ENCODE assay signal across 8 cellular contexts in genomic region chr12:89461649-89462612, GRCh38.
DNase-seq lines count a peak whose midpoint lies in the region; ATAC-seq, FAIRE-seq and TF ChIP-seq lines count a peak whose summit lies in the region.

No MANE protein-coding gene starts in this region.

- H3K9ac ChIP-seq in keratinocyte (ENCODE audit: control insufficient read depth, extremely low read depth, insufficient read depth, low read length): no peak overlapping the region

- H3K79me2 ChIP-seq in keratinocyte (ENCODE audit: control insufficient read depth, insufficient read depth, low read length): no peaks in the 10 kb centered on the region

- H3K27me3 Mint-ChIP-seq in stimulated activated naive CD8-positive, alpha-beta T cell treated with anti-CD3 and anti-CD28 coated beads, Interleukin-15, amount 100 ng/mL, for 72 hours: no peaks in the 10 kb centered on the region

- peak overlapping the region; percentile 32 for H3K27ac ChIP-seq in keratinocyte (ENCODE audit: control insufficient read depth, insufficient read depth, low read length)

- H3K27me3 ChIP-seq in keratinocyte (ENCODE audit: control insufficient read depth, extremely low read depth, insufficient read depth, low read length): no peaks in the 10 kb centered on the region

- DNase-seq in HTR-8/SVneo (ENCODE audit: insufficient read length, low spot score) (peak; percentile 41), NOMO-1 treated with DMSO at 0.1 percent for 48 hours (lab: John Stamatoyannopoulos, UW; ENCODE audit: unreplicated experiment) (peak; percentile 86), brain pericyte (ENCODE audit: low read depth, low spot score) (peak; percentile 46), keratinocyte (ENCODE audit: low read depth, low spot score) (no peak)
- no peak for DNase-seq in stimulated activated naive CD8-positive, alpha-beta T cell treated with anti-CD3 and anti-CD28 coated beads, Interleukin-15, amount 100 ng/mL, for 72 hours
- no peak for DNase-seq in activated CD8-positive, alpha-beta memory T cell treated with anti-CD3 and anti-CD28 coated beads for 24 hours

- peak overlapping the region; percentile 57 to 70 for H3K4me3 Mint-ChIP-seq in stimulated activated naive CD8-positive, alpha-beta T cell treated with anti-CD3 and anti-CD28 coated beads, Interleukin-15, amount 100 ng/mL, for 72 hours

- peaks cover 13% of the 10 kb centered on the region for H3K4me1 ChIP-seq in keratinocyte (ENCODE audit: control insufficient read depth, extremely low read depth, insufficient read depth, low read length)

- peaks cover 0 to 3% of the 10 kb centered on the region in 2 experiments for H3K36me3 ChIP-seq in keratinocyte (ENCODE audit: control insufficient read depth in 2 of 2, extremely low read depth in 1 of 2, insufficient read depth in 2 of 2, low read length in 2 of 2)

- H4K20me1 ChIP-seq in keratinocyte (ENCODE audit: control insufficient read depth, extremely low read depth, insufficient read depth, low read length): no peaks in the 10 kb centered on the region

- H3K4me3 ChIP-seq in keratinocyte (ENCODE audit: control insufficient read depth in 2 of 3, extremely low read depth in 1 of 3, insufficient read depth in 2 of 3, low read depth in 1 of 3, low read length in 3 of 3): no peak overlapping the region

- H3K4me1 Mint-ChIP-seq in stimulated activated naive CD8-positive, alpha-beta T cell treated with anti-CD3 and anti-CD28 coated beads, Interleukin-15, amount 100 ng/mL, for 72 hours: peaks cover 32% of the 10 kb centered on the region

- dilution Hi-C loops in keratinocyte (cut with MboI; ENCODE audit: extremely low pct_ligation_motif_present, low sequenced_read_pairs): loop anchor here (25.0 kb wide), 1 partner anchor 400 kb away; no protein-coding TSS in a partner anchor

- no peaks in the 10 kb centered on the region for H3K9me3 ChIP-seq in keratinocyte (ENCODE audit: control insufficient read depth, low read depth, low read length)

- no peak overlapping the region for H2AFZ ChIP-seq in keratinocyte (ENCODE audit: control insufficient read depth, low read length)

- H3K27ac Mint-ChIP-seq in stimulated activated naive CD8-positive, alpha-beta T cell treated with anti-CD3 and anti-CD28 coated beads, Interleukin-15, amount 100 ng/mL, for 72 hours: peak overlapping the region; percentile 76 to 89

- peak in 2 of 3 experiments; percentile 23 to 52 for TF ChIP-seq CTCF in keratinocyte (optimal IDR thresholded peaks at IDR 0.05 in 1 of 3, IDR thresholded peaks at IDR 0.05 in 1 of 3, conservative IDR thresholded peaks at IDR 0.05 in 1 of 3; ENCODE audit: extremely low read depth in 1 of 3, insufficient read depth in 2 of 3, low read length in 3 of 3)

- FAIRE-seq in G401.6 (lab: Jason Lieb, UNC) (peak; percentile 99), HTR-8/SVneo (lab: Jason Lieb, UNC) (no peak), keratinocyte (lab: Jason Lieb, UNC) (peak; percentile 17)

- H3K9me3 Mint-ChIP-seq in stimulated activated naive CD8-positive, alpha-beta T cell treated with anti-CD3 and anti-CD28 coated beads, Interleukin-15, amount 100 ng/mL, for 72 hours: no peaks in the 10 kb centered on the region

- H3K4me2 ChIP-seq in keratinocyte (ENCODE audit: control insufficient read depth, extremely low read depth, insufficient read depth, low read depth, low read length): peak overlapping the region; percentile 80

- peak; percentile 95 for ATAC-seq in GM21528 (IDR thresholded peaks at IDR 0.05; ENCODE audit: low FRiP score, unreplicated experiment)
- ATAC-seq in stimulated activated naive CD8-positive, alpha-beta T cell treated with anti-CD3 and anti-CD28 coated beads, Interleukin-15, amount 100 ng/mL, for 72 hours: peak; percentile 86

- H3K9me1 ChIP-seq in keratinocyte (ENCODE audit: control insufficient read depth, extremely low read depth, insufficient read depth, low read length): no peaks in the 10 kb centered on the region

Comparison
In these comparisons a context has a peak if more than half of its experiments do, and no peak if none do; other contexts are left out.
1. DNase-seq: peak in HTR-8/SVneo (single experiment), NOMO-1 treated with DMSO at 0.1 percent for 48 hours (single experiment) and brain pericyte (single experiment); none in keratinocyte (single experiment), stimulated activated naive CD8-positive, alpha-beta T cell treated with anti-CD3 and anti-CD28 coated beads, Interleukin-15, amount 100 ng/mL, for 72 hours (0 of 2) and activated CD8-positive, alpha-beta memory T cell treated with anti-CD3 and anti-CD28 coated beads for 24 hours (single experiment).